ENCODE assay signal across 1 cellular context in genomic region chr14:70698288-70698687, GRCh38.
TF ChIP-seq lines count a peak whose summit lies in the region.

No MANE protein-coding gene starts in this region.

TF ChIP-seq in K562, 482 proteins besides CTCF, POLR2A, EP300 and RAD21 (continued from another document):
- no peak for TF ChIP-seq ZBTB5 (IDR thresholded peaks at IDR 0.05)
